In genomic region chr2:111705206-111705605, GRCh38 we compare ENCODE assay signal across 9 cellular contexts.
A peak's percentile ranks its signal among the peaks of the same experiment; 100 is the strongest.
DNase-seq lines count a peak whose midpoint lies in the region; ATAC-seq and TF ChIP-seq lines count a peak whose summit lies in the region.
"Had no signal": no experiment of that assay in that cellular context is flagged by ENCODE, and none has a peak within 500 bp of the region (broad histone marks: within the 10 kb centered on the region; RNA-seq: fewer than 3 reads in every experiment).

No MANE protein-coding gene starts in this region.

- peak overlapping the region; percentile 79 for H3K4me2 ChIP-seq in BLaER1

- no peaks in the 10 kb centered on the region for H3K9me3 ChIP-seq in BLaER1
- H3K9me3 ChIP-seq in esophagus squamous epithelium = no peaks in the 10 kb centered on the region
- no peaks in the 10 kb centered on the region for H3K9me3 ChIP-seq in uterus
- H3K9me3 ChIP-seq in gastroesophageal sphincter = no peaks in the 10 kb centered on the region

- no peak overlapping the region for H3K4me3 ChIP-seq in BLaER1
- H3K4me3 ChIP-seq in Jurkat, Clone E6-1 (ENCODE audit: low read length) = peak overlapping the region; percentile 23
- no peak overlapping the region for H3K4me3 ChIP-seq in esophagus squamous epithelium
- H3K4me3 ChIP-seq in uterus = no peak overlapping the region
- H3K4me3 ChIP-seq in gastroesophageal sphincter = no peak overlapping the region

- WGBS in esophagus squamous epithelium, 2 donors = 82 to 84% methylated on average over 5 to 6 of the region's 6 CpGs
- WGBS in gastroesophageal sphincter (ENCODE audit: low coverage in 1 of 2), 2 donors = 86 to 100% methylated on average over 1 to 4 of the region's 6 CpGs

- H4K20me1 ChIP-seq in BLaER1 = no peaks in the 10 kb centered on the region

- intact Hi-C loops in esophagus squamous epithelium (cut with DNase I) = loop anchor here (10.0 kb wide), 1 partner anchor 590 kb away; no protein-coding TSS in a partner anchor
- intact Hi-C loops in uterus (cut with DNase I; ENCODE audit: low total_unique reads) = no loop called here

- no peak for TF ChIP-seq EP300 in gastroesophageal sphincter (IDR thresholded peaks at IDR 0.05)

- H3K4me1 ChIP-seq in BLaER1 (peaks cover 55% of the 10 kb centered on the region), esophagus squamous epithelium (peaks cover 28 to 93% (median 41%) of the 10 kb centered on the region in 3 donors), uterus (no peaks in the 10 kb centered on the region), gastroesophageal sphincter (peaks cover 0 to 46% (median 5%) of the 10 kb centered on the region in 3 donors)

- no peak for TF ChIP-seq CTCF in esophagus squamous epithelium (IDR thresholded peaks at IDR 0.05)
- no peak for TF ChIP-seq CTCF in uterus (IDR thresholded peaks at IDR 0.05)
- TF ChIP-seq CTCF in gastroesophageal sphincter (IDR thresholded peaks at IDR 0.05) = no peak

- ATAC-seq in GM21381 (IDR thresholded peaks at IDR 0.05; ENCODE audit: unreplicated experiment) (peak; percentile 15), gastroesophageal sphincter (no peak)

- no peaks in the 10 kb centered on the region for H3K36me3 ChIP-seq in BLaER1
- no peaks in the 10 kb centered on the region for H3K36me3 ChIP-seq in esophagus squamous epithelium
- H3K36me3 ChIP-seq in uterus = no peaks in the 10 kb centered on the region
- H3K36me3 ChIP-seq in gastroesophageal sphincter = no peaks in the 10 kb centered on the region

- peak overlapping the region; percentile 34; the same call in 1 of the 2 replicates for H3K9ac ChIP-seq in BLaER1

- TF ChIP-seq POLR2A in esophagus squamous epithelium (IDR thresholded peaks at IDR 0.05) (no peak), uterus (IDR thresholded peaks at IDR 0.05) (no peak), gastroesophageal sphincter (IDR thresholded peaks at IDR 0.05) (no peak)

- peak overlapping the region; percentile 71 for H3K27ac ChIP-seq in BLaER1
- peak overlapping the region; percentile 48 to 87 (median 85) for H3K27ac ChIP-seq in esophagus squamous epithelium
- no peak overlapping the region for H3K27ac ChIP-seq in uterus
- H3K27ac ChIP-seq in gastroesophageal sphincter = no peak overlapping the region

- DNase-seq in Jurkat, Clone E6-1 (ENCODE audit: low read depth, low spot score) = peak; percentile 85
- DNase-seq in esophagus squamous epithelium (lab: John Stamatoyannopoulos, UW) = no peak
- DNase-seq in uterus = no peak
- no peak for DNase-seq in NCI-H2029 treated with DMSO at 0.1 percent for 48 hours (lab: John Stamatoyannopoulos, UW)
- no peak for DNase-seq in NK-92 treated with Interleukin-12 subunit alpha and Interleukin-12 subunit beta, amount 100 ng/mL, for 24 hours (lab: John Stamatoyannopoulos, UW)
- DNase-seq: NCI-H1436 had no signal

- H3K27me3 ChIP-seq in BLaER1 (no peaks in the 10 kb centered on the region), esophagus squamous epithelium (no peaks in the 10 kb centered on the region), uterus (no peaks in the 10 kb centered on the region), gastroesophageal sphincter (no peaks in the 10 kb centered on the region)

Comparison
In these comparisons a context has a peak if more than half of its experiments do, and no peak if none do; other contexts are left out.
1. H3K27ac ChIP-seq: peak in BLaER1 (single experiment) and esophagus squamous epithelium (4 of 4); none in uterus (0 of 2) and gastroesophageal sphincter (0 of 4).